In genomic region chr12:116160196-116160595, GRCh38 we compare ENCODE assay signal across 1 cellular context.
TF ChIP-seq lines count a peak whose summit lies in the region.

No MANE protein-coding gene starts in this region.

TF ChIP-seq in SK-N-SH, 30 proteins besides CTCF, POLR2A, EP300 and RAD21 (continued from another document):
- no peak for TF ChIP-seq RCOR1 (IDR thresholded peaks at IDR 0.05; ENCODE audit: low read length)
- TF ChIP-seq ZBTB33 (IDR thresholded peaks at IDR 0.05; ENCODE audit: borderline replicate concordance, low read depth) = no peak
- TF ChIP-seq FOXJ3 (CRISPR knock-in tag; IDR thresholded peaks at IDR 0.05) = no peak
- TF ChIP-seq MXI1 (IDR thresholded peaks at IDR 0.05; ENCODE audit: low read depth, low read length) = no peak
- TF ChIP-seq TCF12 (IDR thresholded peaks at IDR 0.05) = no peak
- peak; percentile 34; the same call in 1 of the 2 replicates for TF ChIP-seq NFIC (IDR thresholded peaks at IDR 0.05; ENCODE audit: borderline replicate concordance)
